In genomic region chrX:132023117-132023895, GRCh38 we compare ENCODE assay signal across 8 cellular contexts. TPM values are rescaled to one million over a fixed set of nuclear protein-coding genes. Genes with fewer than 3 reads are reported as not detected.
A peak's percentile ranks its signal among the peaks of the same experiment; 100 is the strongest.
DNase-seq lines count a peak whose midpoint lies in the region; ATAC-seq and TF ChIP-seq lines count a peak whose summit lies in the region.

STK26 (plus strand) TSS chrX:132023302; CDS start chrX:132023618, 316 bp downstream.

- H3K27ac Mint-ChIP-seq in neural crest cell (ENCODE audit: unreplicated experiment) = peak within 1 kb of the TSS; percentile 98

- H3K9ac ChIP-seq in stomach smooth muscle (ENCODE audit: low read length in 2 of 2) = peak within 1 kb of the TSS; percentile 41 to 42

- peak within 1 kb of the TSS; percentile 85 for H3K27ac ChIP-seq in PC-9
- no peak within 1 kb of the TSS for H3K27ac ChIP-seq in stomach smooth muscle (ENCODE audit: low read length)

- no peak for TF ChIP-seq CTCF in PC-9 (conservative IDR thresholded peaks at IDR 0.05)
- no peak for TF ChIP-seq CTCF in fibroblast of mammary gland (conservative IDR thresholded peaks at IDR 0.05; ENCODE audit: control insufficient read depth, insufficient read depth, low read depth, low read length)
- no peak for TF ChIP-seq CTCF in neural crest cell (conservative IDR thresholded peaks at IDR 0.05)

- DNase-seq in DMS 273 (lab: John Stamatoyannopoulos, UW; ENCODE audit: unreplicated experiment) (peak; percentile 93), HT-29 (ENCODE audit: low spot score) (peak; percentile 85), PC-9 (peak; percentile 76 to 92), activated T-helper 1 cell treated with Interleukin-2 at 50 U/mL for 16 hours (ENCODE audit: low read depth) (peak; percentile 58), fibroblast of mammary gland (ENCODE audit: low read depth) (peak; percentile 56), neural crest cell (ENCODE audit: low read depth, low spot score) (peak; percentile 72)

- peaks cover 27% of the 10 kb centered on the region; the same call in 1 of the 2 replicates for H3F3A ChIP-seq in PC-9 (ENCODE audit: insufficient read depth, low read depth)

- H3K27me3 ChIP-seq in PC-9 (ENCODE audit: insufficient read depth, low read depth) = no peaks in the 10 kb centered on the region
- H3K27me3 ChIP-seq in stomach smooth muscle (ENCODE audit: control insufficient read depth in 1 of 2, insufficient read depth in 2 of 2, low read length in 2 of 2) = no peaks in the 10 kb centered on the region

- H3K4me1 Mint-ChIP-seq in neural crest cell = peaks cover 43% of the 10 kb centered on the region

- peaks cover 7% of the 10 kb centered on the region for H3K36me3 Mint-ChIP-seq in neural crest cell (ENCODE audit: low read depth)

- no TSS peak for BruUV-seq in PC-9 (replicated peaks; lab: Mats Ljungman, UMichigan)

- H2AFZ ChIP-seq in PC-9 = peak within 1 kb of the TSS; percentile 95

- H3K4me2 ChIP-seq in PC-9 = peak within 1 kb of the TSS; percentile 100

- H3K4me3 ChIP-seq in PC-9 (peak within 1 kb of the TSS; percentile 91), fibroblast of mammary gland (ENCODE audit: control insufficient read depth, low read depth, low read length) (peak within 1 kb of the TSS; percentile 59), stomach smooth muscle (ENCODE audit: low read length in 2 of 2) (peak within 1 kb of the TSS; percentile 63 to 74)

- peak within 1 kb of the TSS; percentile 98 for H3K4me3 Mint-ChIP-seq in neural crest cell

- H4K20me1 ChIP-seq in PC-9 (ENCODE audit: insufficient read depth) = 0 out of 2 replicates have a peak, but pooled peaks cover 4% of the 10 kb centered on the region

- peaks cover 44% of the 10 kb centered on the region for H3K79me2 ChIP-seq in PC-9 (ENCODE audit: low read depth)

- peak; percentile 76 for ATAC-seq in GM21360 (IDR thresholded peaks at IDR 0.05; ENCODE audit: unreplicated experiment)

- H3K4me1 ChIP-seq in PC-9 (replicated peaks; ENCODE audit: insufficient read depth) (peaks cover 35% of the 10 kb centered on the region), stomach smooth muscle (ENCODE audit: control insufficient read depth, insufficient read depth, low read length) (no peaks in the 10 kb centered on the region)

- CTCF ChIA-PET in PC-9 (lab: Charles Lee) = interaction anchor here (0.6 to 0.7 kb wide), 2 partner anchors 44 to 69 kb away, joined by 3 to 4 read pairs; no protein-coding TSS in a partner anchor

- intact Hi-C loops in PC-9 (cut with micrococcal nuclease; ENCODE audit: unreplicated experiment) = loop anchor here (2.0 to 5.0 kb wide), 2 partner anchors 195 to 469 kb away; partner anchors contain the start of gene RAP2C

- H3K27me3 Mint-ChIP-seq in neural crest cell (ENCODE audit: low read depth) = peaks cover 2% of the 10 kb centered on the region

- H3K9me3 ChIP-seq in PC-9 (ENCODE audit: insufficient read depth, low read depth) (no peaks in the 10 kb centered on the region), stomach smooth muscle (ENCODE audit: control insufficient read depth in 2 of 2, low read length in 2 of 2) (no peaks in the 10 kb centered on the region)

- POLR2A ChIA-PET in PC-9 (lab: Charles Lee; ENCODE audit: unreplicated experiment) = interaction anchor here (0.5 to 0.6 kb wide), 4 partner anchors 31 to 596 kb away, joined by 3 to 7 read pairs (median 5); no protein-coding TSS in a partner anchor

- H3K36me3 ChIP-seq in PC-9 (ENCODE audit: low read depth) (no peaks in the 10 kb centered on the region; the same call in 1 of the 2 replicates), stomach smooth muscle (ENCODE audit: control insufficient read depth in 2 of 2, insufficient read depth in 2 of 2, low read length in 2 of 2) (no peaks in the 10 kb centered on the region)

- H3K9me2 ChIP-seq in PC-9 (ENCODE audit: insufficient read depth) = no peaks in the 10 kb centered on the region

- H3K9me3 Mint-ChIP-seq in neural crest cell = no peaks in the 10 kb centered on the region

RNA-seq across cellular contexts. Expression of gene STK26, which starts in this region (rescaled TPM):
- 18.8 and 25.8 TPM in 2 replicates for total RNA-seq in HT-29 (2014; rRNA removed; shearing (Covaris generic))
- total RNA-seq in PC-9 (2021) (41.1 and 48.4 TPM in 2 replicates), neural crest cell (65.0 and 66.1 TPM in 2 replicates)
